ENCODE assay signal across 1 cellular context in genomic region chr11:118267486-118267885, GRCh38.
TF ChIP-seq lines count a peak whose summit lies in the region.

No MANE protein-coding gene starts in this region.

TF ChIP-seq in GM23338, 12 proteins besides CTCF, POLR2A, EP300 and RAD21 (continued from another document):
- no peak for TF ChIP-seq ZNF462 (CRISPR knock-in tag; IDR thresholded peaks at IDR 0.05)
- no peak for TF ChIP-seq NANOG (IDR thresholded peaks at IDR 0.05; ENCODE audit: borderline replicate concordance)
TF ChIP-seq in GM23338: peak in this region for 0.
